ENCODE assay signal across 1 cellular context in the genomic region with DNA sequence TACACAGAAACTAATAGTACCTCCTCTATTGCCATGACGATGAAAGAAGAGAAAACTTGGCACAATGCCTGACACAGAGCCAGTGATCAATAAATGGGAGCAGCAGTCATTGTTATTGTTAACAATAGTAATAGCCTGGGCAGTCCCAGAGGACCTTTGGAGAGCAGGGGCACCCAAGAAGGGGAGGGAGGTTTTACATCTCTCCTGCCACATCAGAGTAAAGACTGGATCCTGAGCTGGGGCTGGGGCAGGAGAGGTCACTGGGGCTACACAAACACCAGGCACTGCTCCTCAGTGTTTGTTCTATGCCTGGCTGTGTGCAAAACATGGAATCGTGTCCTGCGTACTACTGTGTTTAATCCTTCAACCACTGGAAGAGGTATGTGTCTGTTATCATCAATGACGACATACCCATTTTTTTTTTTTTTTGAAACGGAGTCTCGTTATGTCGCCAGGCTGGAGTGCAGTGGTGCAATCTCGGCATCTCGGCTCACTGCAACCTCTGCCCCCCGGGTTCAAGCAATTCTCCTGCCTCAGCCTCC.
TF ChIP-seq lines count a peak whose summit lies in the region.

No MANE protein-coding gene starts in this region.

TF ChIP-seq in WTC11, 78 proteins besides CTCF, POLR2A, EP300 and RAD21 (continued from another document):
- TF ChIP-seq PREB (CRISPR knock-in tag; IDR thresholded peaks at IDR 0.05; ENCODE audit: borderline replicate concordance) (no peak), RELA (CRISPR knock-in tag; IDR thresholded peaks at IDR 0.05; ENCODE audit: borderline replicate concordance) (no peak)
- TF ChIP-seq, protein P1, sequence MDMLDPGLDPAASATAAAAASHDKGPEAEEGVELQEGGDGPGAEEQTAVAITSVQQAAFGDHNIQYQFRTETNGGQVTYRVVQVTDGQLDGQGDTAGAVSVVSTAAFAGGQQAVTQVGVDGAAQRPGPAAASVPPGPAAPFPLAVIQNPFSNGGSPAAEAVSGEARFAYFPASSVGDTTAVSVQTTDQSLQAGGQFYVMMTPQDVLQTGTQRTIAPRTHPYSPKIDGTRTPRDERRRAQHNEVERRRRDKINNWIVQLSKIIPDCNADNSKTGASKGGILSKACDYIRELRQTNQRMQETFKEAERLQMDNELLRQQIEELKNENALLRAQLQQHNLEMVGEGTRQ (CRISPR knock-in tag; IDR thresholded peaks at IDR 0.05) = no peak
- TF ChIP-seq, protein P2, sequence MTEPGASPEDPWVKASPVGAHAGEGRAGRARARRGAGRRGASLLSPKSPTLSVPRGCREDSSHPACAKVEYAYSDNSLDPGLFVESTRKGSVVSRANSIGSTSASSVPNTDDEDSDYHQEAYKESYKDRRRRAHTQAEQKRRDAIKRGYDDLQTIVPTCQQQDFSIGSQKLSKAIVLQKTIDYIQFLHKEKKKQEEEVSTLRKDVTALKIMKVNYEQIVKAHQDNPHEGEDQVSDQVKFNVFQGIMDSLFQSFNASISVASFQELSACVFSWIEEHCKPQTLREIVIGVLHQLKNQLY (CRISPR knock-in tag; IDR thresholded peaks at IDR 0.05) = no peak
